8 cellular contexts compared by ENCODE assay signal in genomic region chr11:69013009-69013951, GRCh38. TPM values are rescaled to one million over a fixed set of nuclear protein-coding genes. Genes with fewer than 3 reads are reported as not detected.
DNase-seq lines count a peak whose midpoint lies in the region; ATAC-seq and TF ChIP-seq lines count a peak whose summit lies in the region.

MRGPRF (minus strand) TSS chr11:69013246; CDS start chr11:69009901, 3,345 bp downstream.

- H3K27ac ChIP-seq in RWPE2 (ENCODE audit: poor library complexity, severe bottlenecking): no peak within 1 kb of the TSS
- H3K27ac ChIP-seq in gastroesophageal sphincter: peak within 1 kb of the TSS; percentile 88 to 99 (median 98)

- TF ChIP-seq EP300 in gastroesophageal sphincter (IDR thresholded peaks at IDR 0.05): no peak

- peaks cover 56% of the 10 kb centered on the region for H3K4me1 Mint-ChIP-seq in osteocyte (ENCODE audit: unreplicated experiment)

- H3K4me3 ChIP-seq in RWPE2 (ENCODE audit: severe bottlenecking) (no peak within 1 kb of the TSS), gastroesophageal sphincter (peak within 1 kb of the TSS; percentile 70 to 77)

- ATAC-seq in RWPE2 (ENCODE audit: low read depth) (no peak), gastroesophageal sphincter (peak; percentile 75), GM18498 (IDR thresholded peaks at IDR 0.05; ENCODE audit: unreplicated experiment) (no peak)

- peak; percentile 17 for TF ChIP-seq CTCF in RWPE2 (IDR thresholded peaks at IDR 0.05; ENCODE audit: poor library complexity, severe bottlenecking)
- TF ChIP-seq CTCF in gastroesophageal sphincter (IDR thresholded peaks at IDR 0.05): peak in 3 of 4 experiments; percentile 78 to 85 (median 85)
- TF ChIP-seq CTCF in osteocyte (IDR thresholded peaks at IDR 0.05): peak; percentile 68

- no peaks in the 10 kb centered on the region for H3K27me3 ChIP-seq in RWPE2 (ENCODE audit: insufficient read depth, poor library complexity, severe bottlenecking)
- H3K27me3 ChIP-seq in gastroesophageal sphincter: peaks cover 3% of the 10 kb centered on the region

- H3K36me3 ChIP-seq in RWPE2 (ENCODE audit: low read depth) (no peaks in the 10 kb centered on the region), gastroesophageal sphincter (no peaks in the 10 kb centered on the region)

- peak; percentile 91 to 92 for TF ChIP-seq POLR2A in gastroesophageal sphincter (IDR thresholded peaks at IDR 0.05)

- no peaks in the 10 kb centered on the region for H3K27me3 Mint-ChIP-seq in osteocyte (ENCODE audit: unreplicated experiment)

- peaks cover 4% of the 10 kb centered on the region for H3K9me3 Mint-ChIP-seq in osteocyte (ENCODE audit: unreplicated experiment)

- no peaks in the 10 kb centered on the region for H3K9me3 ChIP-seq in RWPE2 (ENCODE audit: severe bottlenecking)
- no peaks in the 10 kb centered on the region for H3K9me3 ChIP-seq in gastroesophageal sphincter

- H3K27ac Mint-ChIP-seq in osteocyte (ENCODE audit: unreplicated experiment): peak within 1 kb of the TSS; percentile 84

- peak; percentile 68 for DNase-seq in DMS114 treated with DMSO at 0.1 percent for 48 hours (lab: John Stamatoyannopoulos, UW; ENCODE audit: unreplicated experiment)
- DNase-seq in RWPE2 (ENCODE audit: low spot score): no peak
- peak; percentile 90 for DNase-seq in osteocyte (ENCODE audit: extremely low spot score, unreplicated experiment)
- DNase-seq in NCI-H1105 (lab: John Stamatoyannopoulos, UW): no peak
- no peak for DNase-seq in effector CD4-positive, alpha-beta T cell
- no peak for DNase-seq in NCI-H82 (lab: John Stamatoyannopoulos, UW)

- peaks cover 26% of the 10 kb centered on the region for H3K4me1 ChIP-seq in RWPE2 (ENCODE audit: insufficient read depth, poor library complexity, severe bottlenecking)
- peaks cover 6 to 67% (median 34%) of the 10 kb centered on the region in 3 donors for H3K4me1 ChIP-seq in gastroesophageal sphincter

- H3K4me3 Mint-ChIP-seq in osteocyte (ENCODE audit: unreplicated experiment): peak within 1 kb of the TSS; percentile 52

- no peaks in the 10 kb centered on the region for H3K36me3 Mint-ChIP-seq in osteocyte (ENCODE audit: unreplicated experiment)

- WGBS in gastroesophageal sphincter (ENCODE audit: low coverage in 1 of 2), 2 donors: 0% methylated on average over 1 of the region's 43 CpGs; no CpG with 5 or more reads in 1 of the 2 donors

RNA-seq across cellular contexts. Expression of gene MRGPRF, which starts in this region (rescaled TPM):
- 100 to 1,000 TPM in 3 of 4 donors, 10 to 100 TPM in 1; 88.9 to 213 (median 165) TPM for total RNA-seq in gastroesophageal sphincter
- total RNA-seq in osteocyte: 7.0 and 8.4 TPM in 2 replicates

Comparison
In these comparisons a context has a peak if more than half of its experiments do, and no peak if none do; other contexts are left out.
1. DNase-seq: peak in DMS114 treated with DMSO at 0.1 percent for 48 hours (single experiment) and osteocyte (single experiment); none in RWPE2 (single experiment), NCI-H1105 (single experiment), effector CD4-positive, alpha-beta T cell (single experiment) and NCI-H82 (single experiment).
2. CTCF ChIP-seq: peak in every context shown above with its lines; median percentile 85 in gastroesophageal sphincter; 68 in osteocyte; 17 in RWPE2.